Comparison of ENCODE assay signal across 20 cellular contexts in genomic region chr22:37352481-37352880, GRCh38.
DNase-seq lines count a peak whose midpoint lies in the region; ATAC-seq, FAIRE-seq and TF ChIP-seq lines count a peak whose summit lies in the region.
"Had no signal": no experiment of that assay in that cellular context is flagged by ENCODE, and none has a peak within 500 bp of the region (broad histone marks: within the 10 kb centered on the region; RNA-seq: fewer than 3 reads in every experiment).

No MANE protein-coding gene starts in this region.

- no peak overlapping the region for H2AFZ ChIP-seq in HepG2 (ENCODE audit: low read length)
- H2AFZ ChIP-seq in PC-9, result no peak overlapping the region

- TF ChIP-seq CTCF in HepG2 (CRISPR knock-in tag; IDR thresholded peaks at IDR 0.05), result no peak
- no peak for TF ChIP-seq CTCF in right lobe of liver (IDR thresholded peaks at IDR 0.05)
- no peak for TF ChIP-seq CTCF in PC-9 (conservative IDR thresholded peaks at IDR 0.05)
- TF ChIP-seq CTCF in CD4-positive, alpha-beta T cell (IDR thresholded peaks at IDR 0.05), result no peak
- TF ChIP-seq CTCF in vagina (IDR thresholded peaks at IDR 0.05), result no peak

- H3K27me3 Mint-ChIP-seq in CD4-positive, alpha-beta T cell, result no peaks in the 10 kb centered on the region

- intact Hi-C loops in HepG2 (cut with micrococcal nuclease; ENCODE audit: unreplicated experiment) (no loop called here), right lobe of liver (cut with DNase I) (no loop called here), PC-9 (cut with micrococcal nuclease; ENCODE audit: unreplicated experiment) (loop anchor here (5.0 kb wide), 1 partner anchor 35 kb away; no protein-coding TSS in a partner anchor), vagina (cut with DNase I) (no loop called here)
- intact Hi-C loops in CD4-positive, alpha-beta T cell (cut with DNase I, micrococcal nuclease), result loop anchor here in 1 of 2 experiments (5.0 kb wide), 1 partner anchor 40 kb away; no protein-coding TSS in a partner anchor

- TF ChIP-seq POLR2A in HepG2 (IDR thresholded peaks at IDR 0.05; ENCODE audit: insufficient read depth in 1 of 2, low read depth in 2 of 2, low read length in 2 of 2) (no peak), right lobe of liver (IDR thresholded peaks at IDR 0.05) (no peak), vagina (IDR thresholded peaks at IDR 0.05) (no peak)

- no peaks in the 10 kb centered on the region for H3K9me2 ChIP-seq in PC-9 (ENCODE audit: insufficient read depth)

- no peak overlapping the region for H3K27ac ChIP-seq in HepG2 (ENCODE audit: extremely low read length, insufficient read depth, low read length)
- no peak overlapping the region for H3K27ac ChIP-seq in right lobe of liver
- H3K27ac ChIP-seq in PC-9, result peak overlapping the region; percentile 90
- no peak overlapping the region for H3K27ac ChIP-seq in CD4-positive, alpha-beta T cell (ENCODE audit: low read depth, low read length)
- no peak overlapping the region for H3K27ac ChIP-seq in vagina
- H3K27ac ChIP-seq: 22Rv1, A549 had no signal

- H3K9me3 ChIP-seq in HepG2 (ENCODE audit: low read length) (no peaks in the 10 kb centered on the region), right lobe of liver (no peaks in the 10 kb centered on the region), PC-9 (ENCODE audit: insufficient read depth, low read depth) (no peaks in the 10 kb centered on the region), vagina (no peaks in the 10 kb centered on the region)
- no peaks in the 10 kb centered on the region for H3K9me3 ChIP-seq in CD4-positive, alpha-beta T cell (ENCODE audit: control insufficient read depth, low read length)
- H3K9me3 ChIP-seq: A549 had no signal

- ATAC-seq in HepG2, result no peak
- no peak for ATAC-seq in right lobe of liver
- no peak for ATAC-seq in HG03442 (IDR thresholded peaks at IDR 0.05; ENCODE audit: unreplicated experiment)
- no peak for ATAC-seq in CD4-positive, alpha-beta T cell (ENCODE audit: poor library complexity)
- ATAC-seq: A549, HCT116 had no signal

- H3K4me1 Mint-ChIP-seq in CD4-positive, alpha-beta T cell (ENCODE audit: low read depth), result no peaks in the 10 kb centered on the region
- H3K4me1 Mint-ChIP-seq: CD8-positive, alpha-beta memory T cell had no signal

- 26% methylated on average over 7 of the region's 7 CpGs for WGBS in HepG2 (ENCODE audit: low lambda C conversion rate)
- WGBS in right lobe of liver (ENCODE audit: insufficient coverage, low coverage, low lambda C conversion rate, missing lambda C conversion rate), result 72% methylated on average over 2 of the region's 7 CpGs

- H3K27me3 ChIP-seq in HepG2 (ENCODE audit: control insufficient read depth in 1 of 2, insufficient read depth in 2 of 2, low read length in 2 of 2) (peaks cover 8 to 47% of the 10 kb centered on the region in 2 experiments; a peak in 3 of 5 replicates), right lobe of liver (no peaks in the 10 kb centered on the region), PC-9 (ENCODE audit: insufficient read depth, low read depth) (no peaks in the 10 kb centered on the region), vagina (no peaks in the 10 kb centered on the region)
- no peaks in the 10 kb centered on the region for H3K27me3 ChIP-seq in CD4-positive, alpha-beta T cell (ENCODE audit: control insufficient read depth, insufficient read depth, low read length)

- DNase-seq in HepG2 (ENCODE audit: low spot score) (no peak), right lobe of liver (no peak), PC-9 (no peak), kidney tubule cell (ENCODE audit: low spot score) (peak; percentile 6), urothelium cell line (ENCODE audit: low spot score) (no peak), vagina (ENCODE audit: extremely low spot score in 2 of 2) (no peak)
- no peak for DNase-seq in CD4-positive, alpha-beta T cell
- DNase-seq: AML-193; CD8-positive, alpha-beta memory T cell; COR-L47; GOT3; H7 had no signal

- H3K27ac Mint-ChIP-seq in CD4-positive, alpha-beta T cell, result no peak overlapping the region

- FAIRE-seq in HepG2 (lab: Jason Lieb, UNC) (no peak), urothelium cell line (lab: Jason Lieb, UNC) (peak; percentile 9)
- FAIRE-seq: A549, D721Med, G401.6, GM12891, GM18507 had no signal

- no peaks in the 10 kb centered on the region for H3K36me3 Mint-ChIP-seq in CD4-positive, alpha-beta T cell (ENCODE audit: low read depth)
- H3K36me3 Mint-ChIP-seq: CD8-positive, alpha-beta memory T cell had no signal

- no peak for TF ChIP-seq EP300 in HepG2 (IDR thresholded peaks at IDR 0.05; ENCODE audit: low read depth in 2 of 2, low read length in 2 of 2)
- no peak for TF ChIP-seq EP300 in HepG2 (CRISPR knock-in tag; IDR thresholded peaks at IDR 0.05; ENCODE audit: borderline replicate concordance)

- H3K4me3 ChIP-seq in HepG2 (replicated peaks in 1 of 3; ENCODE audit: insufficient read depth in 1 of 3, low read depth in 2 of 3, low read length in 3 of 3) (no peak overlapping the region), right lobe of liver (no peak overlapping the region), PC-9 (no peak overlapping the region), vagina (no peak overlapping the region)
- H3K4me3 ChIP-seq: A549 had no signal

- POLR2A ChIA-PET in HepG2 (lab: Yijun Ruan, JAX), result no interaction called here
- POLR2A ChIA-PET in PC-9 (lab: Charles Lee; ENCODE audit: unreplicated experiment), result no interaction called here
- POLR2A ChIA-PET in CD4-positive, alpha-beta T cell (lab: Charles Lee), result no interaction called here

- H3K4me3 Mint-ChIP-seq in CD4-positive, alpha-beta T cell, result no peak overlapping the region
- H3K4me3 Mint-ChIP-seq: CD8-positive, alpha-beta memory T cell had no signal

- no peak overlapping the region for H3K9ac ChIP-seq in HepG2 (ENCODE audit: insufficient read depth, low read depth, low read length)

- H3K4me2 ChIP-seq in HepG2 (ENCODE audit: low read depth, low read length), result no peak overlapping the region
- H3K4me2 ChIP-seq in PC-9, result peak overlapping the region; percentile 60; the same call in 1 of the 2 replicates
- H3K4me2 ChIP-seq: A549 had no signal

- H4K20me1 ChIP-seq in HepG2 (ENCODE audit: insufficient read depth, low read length) (no peaks in the 10 kb centered on the region), PC-9 (ENCODE audit: insufficient read depth) (no peaks in the 10 kb centered on the region)

- H3K9me3 Mint-ChIP-seq in CD4-positive, alpha-beta T cell, result no peaks in the 10 kb centered on the region

- H3K36me3 ChIP-seq in HepG2 (replicated peaks in 1 of 2; ENCODE audit: control insufficient read depth in 1 of 2, insufficient read depth in 2 of 2, low read length in 2 of 2) (no peaks in the 10 kb centered on the region), right lobe of liver (no peaks in the 10 kb centered on the region), PC-9 (ENCODE audit: low read depth) (no peaks in the 10 kb centered on the region), vagina (no peaks in the 10 kb centered on the region)

- H3K4me1 ChIP-seq in HepG2 (ENCODE audit: insufficient read depth, low read length) (no peaks in the 10 kb centered on the region), right lobe of liver (no peaks in the 10 kb centered on the region), PC-9 (replicated peaks; ENCODE audit: insufficient read depth) (peaks cover 57% of the 10 kb centered on the region), vagina (no peaks in the 10 kb centered on the region)
- H3K4me1 ChIP-seq: A549 had no signal

- peaks cover 33% of the 10 kb centered on the region for H3F3A ChIP-seq in PC-9 (ENCODE audit: insufficient read depth, low read depth)

- H3K79me2 ChIP-seq in HepG2 (ENCODE audit: insufficient read depth, low read length) (no peaks in the 10 kb centered on the region), PC-9 (ENCODE audit: low read depth) (no peaks in the 10 kb centered on the region)

- CTCF ChIA-PET in HepG2 (lab: Yijun Ruan, JAX; ENCODE audit: low intra/inter-chr PET ratio, low total read pairs) (no interaction called here), PC-9 (lab: Charles Lee) (no interaction called here)
- CTCF ChIA-PET in CD4-positive, alpha-beta T cell (lab: Charles Lee), result no interaction called here

- TF ChIP-seq RAD21 in HepG2 (CRISPR knock-in tag; IDR thresholded peaks at IDR 0.05), result no peak

- BruUV-seq in HepG2 (replicated peaks; lab: Mats Ljungman, UMichigan) (no TSS peak), PC-9 (replicated peaks; lab: Mats Ljungman, UMichigan) (no TSS peak)

- in situ Hi-C loops in HepG2 (cut with HindIII; ENCODE audit: extremely low pct_ligation_motif_present, low pct_unique_long_range_greater_than_20kb), result no loop called here

TF ChIP-seq in HepG2, 621 proteins besides CTCF, POLR2A, EP300 and RAD21:
- TF ChIP-seq HOXA9 (CRISPR knock-in tag; IDR thresholded peaks at IDR 0.05; ENCODE audit: borderline replicate concordance) (no peak), NFIC (IDR thresholded peaks at IDR 0.05; ENCODE audit: low read length) (no peak), MNT (IDR thresholded peaks at IDR 0.05) (peak; percentile 98)
